In the genomic region with DNA sequence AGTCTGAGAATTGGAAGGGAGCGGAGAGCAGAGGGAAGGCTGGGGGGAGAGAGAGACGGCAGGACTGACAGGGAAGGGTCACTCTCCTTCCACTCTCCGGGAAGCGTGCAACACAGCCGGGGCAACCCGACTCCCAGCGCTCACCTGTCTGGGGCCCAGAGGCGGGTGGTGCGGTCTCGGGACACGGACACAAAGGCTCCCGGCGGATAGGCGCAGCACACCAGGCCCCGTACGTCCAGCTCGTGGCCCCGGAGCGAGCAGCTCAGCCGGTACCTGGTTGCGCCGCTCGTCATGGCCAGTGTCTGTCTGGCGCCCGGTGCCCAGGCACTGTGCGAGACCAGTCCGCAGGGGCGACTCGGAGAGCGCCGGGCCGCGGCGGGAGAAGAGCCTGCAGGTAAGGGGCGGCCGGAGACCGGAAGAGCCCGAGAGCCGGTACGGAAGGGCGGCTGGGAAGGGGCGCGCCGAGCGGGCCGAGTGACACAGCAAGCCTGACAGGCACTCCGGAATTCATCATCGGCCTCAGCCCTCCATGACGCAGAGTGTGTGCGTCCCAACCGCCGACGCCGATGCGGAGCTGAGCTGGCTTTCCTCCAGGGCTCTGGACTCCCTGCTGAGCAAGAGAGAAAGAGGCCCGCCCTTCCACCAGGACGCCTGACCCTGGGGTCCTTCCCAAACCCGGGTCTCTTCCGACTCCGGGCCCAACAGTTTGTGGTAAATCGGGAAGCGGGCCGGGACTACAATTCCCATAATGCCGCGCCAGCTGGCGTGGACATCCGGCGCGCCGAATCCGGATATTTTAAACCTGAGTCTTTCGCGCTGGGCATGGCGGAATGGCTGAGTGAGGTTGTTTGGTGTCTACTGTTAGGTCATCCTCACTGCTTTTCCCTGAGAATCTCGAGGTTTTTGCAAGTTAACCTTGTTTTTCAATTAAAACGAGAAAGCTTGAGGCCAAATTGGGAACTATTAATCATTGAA, we compare ENCODE assay signal across 1 cellular context.
TF ChIP-seq lines count a peak whose summit lies in the region.

A gene (minus strand): TSS at position 490 of the 975 bp plus-strand sequence. CDS start 197 bp downstream, at position 293.

TF ChIP-seq in K562, 482 proteins besides CTCF, POLR2A, EP300 and RAD21 (continued from another document and continues in another):
- TF ChIP-seq, protein P1, sequence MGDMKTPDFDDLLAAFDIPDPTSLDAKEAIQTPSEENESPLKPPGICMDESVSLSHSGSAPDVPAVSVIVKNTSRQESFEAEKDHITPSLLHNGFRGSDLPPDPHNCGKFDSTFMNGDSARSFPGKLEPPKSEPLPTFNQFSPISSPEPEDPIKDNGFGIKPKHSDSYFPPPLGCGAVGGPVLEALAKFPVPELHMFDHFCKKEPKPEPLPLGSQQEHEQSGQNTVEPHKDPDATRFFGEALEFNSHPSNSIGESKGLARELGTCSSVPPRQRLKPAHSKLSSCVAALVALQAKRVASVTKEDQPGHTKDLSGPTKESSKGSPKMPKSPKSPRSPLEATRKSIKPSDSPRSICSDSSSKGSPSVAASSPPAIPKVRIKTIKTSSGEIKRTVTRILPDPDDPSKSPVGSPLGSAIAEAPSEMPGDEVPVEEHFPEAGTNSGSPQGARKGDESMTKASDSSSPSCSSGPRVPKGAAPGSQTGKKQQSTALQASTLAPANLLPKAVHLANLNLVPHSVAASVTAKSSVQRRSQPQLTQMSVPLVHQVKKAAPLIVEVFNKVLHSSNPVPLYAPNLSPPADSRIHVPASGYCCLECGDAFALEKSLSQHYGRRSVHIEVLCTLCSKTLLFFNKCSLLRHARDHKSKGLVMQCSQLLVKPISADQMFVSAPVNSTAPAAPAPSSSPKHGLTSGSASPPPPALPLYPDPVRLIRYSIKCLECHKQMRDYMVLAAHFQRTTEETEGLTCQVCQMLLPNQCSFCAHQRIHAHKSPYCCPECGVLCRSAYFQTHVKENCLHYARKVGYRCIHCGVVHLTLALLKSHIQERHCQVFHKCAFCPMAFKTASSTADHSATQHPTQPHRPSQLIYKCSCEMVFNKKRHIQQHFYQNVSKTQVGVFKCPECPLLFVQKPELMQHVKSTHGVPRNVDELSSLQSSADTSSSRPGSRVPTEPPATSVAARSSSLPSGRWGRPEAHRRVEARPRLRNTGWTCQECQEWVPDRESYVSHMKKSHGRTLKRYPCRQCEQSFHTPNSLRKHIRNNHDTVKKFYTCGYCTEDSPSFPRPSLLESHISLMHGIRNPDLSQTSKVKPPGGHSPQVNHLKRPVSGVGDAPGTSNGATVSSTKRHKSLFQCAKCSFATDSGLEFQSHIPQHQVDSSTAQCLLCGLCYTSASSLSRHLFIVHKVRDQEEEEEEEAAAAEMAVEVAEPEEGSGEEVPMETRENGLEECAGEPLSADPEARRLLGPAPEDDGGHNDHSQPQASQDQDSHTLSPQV (IDR thresholded peaks at IDR 0.05), result no peak
- TF ChIP-seq ETV6 (IDR thresholded peaks at IDR 0.05; ENCODE audit: borderline replicate concordance in 1 of 2, low read depth in 2 of 2, low read length in 1 of 2) (no peak), ETV6 (CRISPR knock-in tag; IDR thresholded peaks at IDR 0.05; ENCODE audit: borderline replicate concordance) (no peak), ZNF143 (CRISPR knock-in tag; IDR thresholded peaks at IDR 0.05) (peak; percentile 84), SIX5 (IDR thresholded peaks at IDR 0.05; ENCODE audit: borderline replicate concordance in 1 of 2, insufficient read depth in 1 of 2, low read depth in 1 of 2, low read length in 2 of 2) (peak; percentile 38 to 45; a peak in 2 of 4 replicates), MCM2 (IDR thresholded peaks at IDR 0.05; ENCODE audit: low read depth) (no peak), ZNF263 (CRISPR knock-in tag; IDR thresholded peaks at IDR 0.05; ENCODE audit: borderline replicate concordance) (no peak), HNRNPK (IDR thresholded peaks at IDR 0.05; ENCODE audit: low read depth, low read length, poor library complexity, severe bottlenecking) (no peak), ZNF316 (IDR thresholded peaks at IDR 0.05) (0 out of 2 replicates have a peak, but pooled peaks have one; percentile 29), ZFP30 (CRISPR knock-in tag; IDR thresholded peaks at IDR 0.05; ENCODE audit: borderline replicate concordance) (no peak), CTBP1 (IDR thresholded peaks at IDR 0.05; ENCODE audit: borderline replicate concordance) (0 out of 2 replicates have a peak, but pooled peaks have one; percentile 25), ZC3H4 (CRISPR knock-in tag; IDR thresholded peaks at IDR 0.05; ENCODE audit: borderline replicate concordance) (no peak), KAT2B (IDR thresholded peaks at IDR 0.05; ENCODE audit: low read depth, low read length) (no peak), ZNF57 (CRISPR knock-in tag; IDR thresholded peaks at IDR 0.05) (no peak), GTF2E2 (tag; IDR thresholded peaks at IDR 0.05) (no peak), PML (IDR thresholded peaks at IDR 0.05; ENCODE audit: low read length) (no peak), JUND (IDR thresholded peaks at IDR 0.05; ENCODE audit: borderline replicate concordance, low read depth, low read length) (no peak), JUND (tag; IDR thresholded peaks at IDR 0.05; ENCODE audit: borderline replicate concordance, low read depth, low read length) (no peak), ZNF354B (CRISPR knock-in tag; IDR thresholded peaks at IDR 0.05) (no peak), ZNF668 (CRISPR knock-in tag; IDR thresholded peaks at IDR 0.05) (no peak), NFE2 (IDR thresholded peaks at IDR 0.05; ENCODE audit: low read depth) (peak; percentile 76), BRD4 (IDR thresholded peaks at IDR 0.05) (no peak), FOXK2 (conservative IDR thresholded peaks at IDR 0.05 in 1 of 2, IDR thresholded peaks at IDR 0.05 in 1 of 2; ENCODE audit: low read depth in 2 of 2) (0 out of 4 replicates have a peak, but pooled peaks of 1 of the 2 experiments have one; percentile 25), TCF3 (CRISPR knock-in tag; IDR thresholded peaks at IDR 0.05) (no peak), SMARCC2 (IDR thresholded peaks at IDR 0.05; ENCODE audit: low read depth) (no peak), MAZ (CRISPR knock-in tag; conservative IDR thresholded peaks at IDR 0.05 in 1 of 2, IDR thresholded peaks at IDR 0.05 in 1 of 2) (peak in 1 of 2 experiments; percentile 43; a peak in 1 of 4 replicates), ESRRB (CRISPR knock-in tag; IDR thresholded peaks at IDR 0.05; ENCODE audit: borderline replicate concordance) (no peak), XRCC5 (IDR thresholded peaks at IDR 0.05; ENCODE audit: low read depth, low read length) (no peak), ZNF766 (CRISPR knock-in tag; conservative IDR thresholded peaks at IDR 0.05) (no peak), PHB2 (IDR thresholded peaks at IDR 0.05; ENCODE audit: low read depth) (no peak), MBD2 (IDR thresholded peaks at IDR 0.05; ENCODE audit: borderline replicate concordance, low read depth) (peak; percentile 31; the same call in 1 of the 2 replicates), ZNF133 (CRISPR knock-in tag; IDR thresholded peaks at IDR 0.05) (no peak), POLR2H (tag; IDR thresholded peaks at IDR 0.05; ENCODE audit: low read depth) (no peak), NFXL1 (CRISPR knock-in tag; IDR thresholded peaks at IDR 0.05) (no peak), ZNF212 (CRISPR knock-in tag; IDR thresholded peaks at IDR 0.05) (no peak), RBM25 (IDR thresholded peaks at IDR 0.05; ENCODE audit: low read depth, low read length, severe bottlenecking) (no peak), TAL1 (IDR thresholded peaks at IDR 0.05) (no peak), ZEB2 (IDR thresholded peaks at IDR 0.05) (no peak), ZNF124 (CRISPR knock-in tag; IDR thresholded peaks at IDR 0.05) (no peak), RB1 (IDR thresholded peaks at IDR 0.05; ENCODE audit: low read depth) (no peak), C11orf30 (IDR thresholded peaks at IDR 0.05; ENCODE audit: low read depth) (peak; percentile 91), MAFF (IDR thresholded peaks at IDR 0.05; ENCODE audit: low read length) (no peak), KAT7 (CRISPR knock-in tag; IDR thresholded peaks at IDR 0.05; ENCODE audit: borderline replicate concordance) (no peak), RHOXF2B (CRISPR knock-in tag; conservative IDR thresholded peaks at IDR 0.05) (no peak), ARID2 (IDR thresholded peaks at IDR 0.05) (no peak), ZNF778 (CRISPR knock-in tag; IDR thresholded peaks at IDR 0.05) (no peak), MTA1 (IDR thresholded peaks at IDR 0.05; ENCODE audit: borderline replicate concordance) (peak; percentile 97), SREBF2 (CRISPR knock-in tag; IDR thresholded peaks at IDR 0.05) (no peak), DACH1 (IDR thresholded peaks at IDR 0.05; ENCODE audit: partially characterized antibody) (peak; percentile 39), ZNF436 (CRISPR knock-in tag; IDR thresholded peaks at IDR 0.05) (no peak), ZNF507 (tag; conservative IDR thresholded peaks at IDR 0.05) (no peak), ZNF695 (CRISPR knock-in tag; IDR thresholded peaks at IDR 0.05) (no peak), ZNF347 (CRISPR knock-in tag; IDR thresholded peaks at IDR 0.05; ENCODE audit: low read depth) (no peak), ZNF408 (CRISPR knock-in tag; IDR thresholded peaks at IDR 0.05; ENCODE audit: low read depth) (no peak)
- TF ChIP-seq, protein P2, sequence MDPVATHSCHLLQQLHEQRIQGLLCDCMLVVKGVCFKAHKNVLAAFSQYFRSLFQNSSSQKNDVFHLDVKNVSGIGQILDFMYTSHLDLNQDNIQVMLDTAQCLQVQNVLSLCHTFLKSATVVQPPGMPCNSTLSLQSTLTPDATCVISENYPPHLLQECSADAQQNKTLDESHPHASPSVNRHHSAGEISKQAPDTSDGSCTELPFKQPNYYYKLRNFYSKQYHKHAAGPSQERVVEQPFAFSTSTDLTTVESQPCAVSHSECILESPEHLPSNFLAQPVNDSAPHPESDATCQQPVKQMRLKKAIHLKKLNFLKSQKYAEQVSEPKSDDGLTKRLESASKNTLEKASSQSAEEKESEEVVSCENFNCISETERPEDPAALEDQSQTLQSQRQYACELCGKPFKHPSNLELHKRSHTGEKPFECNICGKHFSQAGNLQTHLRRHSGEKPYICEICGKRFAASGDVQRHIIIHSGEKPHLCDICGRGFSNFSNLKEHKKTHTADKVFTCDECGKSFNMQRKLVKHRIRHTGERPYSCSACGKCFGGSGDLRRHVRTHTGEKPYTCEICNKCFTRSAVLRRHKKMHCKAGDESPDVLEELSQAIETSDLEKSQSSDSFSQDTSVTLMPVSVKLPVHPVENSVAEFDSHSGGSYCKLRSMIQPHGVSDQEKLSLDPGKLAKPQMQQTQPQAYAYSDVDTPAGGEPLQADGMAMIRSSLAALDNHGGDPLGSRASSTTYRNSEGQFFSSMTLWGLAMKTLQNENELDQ (CRISPR knock-in tag; IDR thresholded peaks at IDR 0.05; ENCODE audit: borderline replicate concordance), result no peak
- TF ChIP-seq, protein P3, sequence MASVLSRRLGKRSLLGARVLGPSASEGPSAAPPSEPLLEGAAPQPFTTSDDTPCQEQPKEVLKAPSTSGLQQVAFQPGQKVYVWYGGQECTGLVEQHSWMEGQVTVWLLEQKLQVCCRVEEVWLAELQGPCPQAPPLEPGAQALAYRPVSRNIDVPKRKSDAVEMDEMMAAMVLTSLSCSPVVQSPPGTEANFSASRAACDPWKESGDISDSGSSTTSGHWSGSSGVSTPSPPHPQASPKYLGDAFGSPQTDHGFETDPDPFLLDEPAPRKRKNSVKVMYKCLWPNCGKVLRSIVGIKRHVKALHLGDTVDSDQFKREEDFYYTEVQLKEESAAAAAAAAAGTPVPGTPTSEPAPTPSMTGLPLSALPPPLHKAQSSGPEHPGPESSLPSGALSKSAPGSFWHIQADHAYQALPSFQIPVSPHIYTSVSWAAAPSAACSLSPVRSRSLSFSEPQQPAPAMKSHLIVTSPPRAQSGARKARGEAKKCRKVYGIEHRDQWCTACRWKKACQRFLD (CRISPR knock-in tag; IDR thresholded peaks at IDR 0.05), result no peak; the same call in 1 of the 2 replicates
- TF ChIP-seq, protein P4, sequence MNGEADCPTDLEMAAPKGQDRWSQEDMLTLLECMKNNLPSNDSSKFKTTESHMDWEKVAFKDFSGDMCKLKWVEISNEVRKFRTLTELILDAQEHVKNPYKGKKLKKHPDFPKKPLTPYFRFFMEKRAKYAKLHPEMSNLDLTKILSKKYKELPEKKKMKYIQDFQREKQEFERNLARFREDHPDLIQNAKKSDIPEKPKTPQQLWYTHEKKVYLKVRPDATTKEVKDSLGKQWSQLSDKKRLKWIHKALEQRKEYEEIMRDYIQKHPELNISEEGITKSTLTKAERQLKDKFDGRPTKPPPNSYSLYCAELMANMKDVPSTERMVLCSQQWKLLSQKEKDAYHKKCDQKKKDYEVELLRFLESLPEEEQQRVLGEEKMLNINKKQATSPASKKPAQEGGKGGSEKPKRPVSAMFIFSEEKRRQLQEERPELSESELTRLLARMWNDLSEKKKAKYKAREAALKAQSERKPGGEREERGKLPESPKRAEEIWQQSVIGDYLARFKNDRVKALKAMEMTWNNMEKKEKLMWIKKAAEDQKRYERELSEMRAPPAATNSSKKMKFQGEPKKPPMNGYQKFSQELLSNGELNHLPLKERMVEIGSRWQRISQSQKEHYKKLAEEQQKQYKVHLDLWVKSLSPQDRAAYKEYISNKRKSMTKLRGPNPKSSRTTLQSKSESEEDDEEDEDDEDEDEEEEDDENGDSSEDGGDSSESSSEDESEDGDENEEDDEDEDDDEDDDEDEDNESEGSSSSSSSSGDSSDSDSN (IDR thresholded peaks at IDR 0.05; ENCODE audit: borderline replicate concordance in 1 of 2, low read depth in 2 of 2, low read length in 2 of 2), result 0 out of 4 replicates have a peak, but pooled peaks of 1 of the 2 experiments have one; percentile 29
- TF ChIP-seq, protein P5, sequence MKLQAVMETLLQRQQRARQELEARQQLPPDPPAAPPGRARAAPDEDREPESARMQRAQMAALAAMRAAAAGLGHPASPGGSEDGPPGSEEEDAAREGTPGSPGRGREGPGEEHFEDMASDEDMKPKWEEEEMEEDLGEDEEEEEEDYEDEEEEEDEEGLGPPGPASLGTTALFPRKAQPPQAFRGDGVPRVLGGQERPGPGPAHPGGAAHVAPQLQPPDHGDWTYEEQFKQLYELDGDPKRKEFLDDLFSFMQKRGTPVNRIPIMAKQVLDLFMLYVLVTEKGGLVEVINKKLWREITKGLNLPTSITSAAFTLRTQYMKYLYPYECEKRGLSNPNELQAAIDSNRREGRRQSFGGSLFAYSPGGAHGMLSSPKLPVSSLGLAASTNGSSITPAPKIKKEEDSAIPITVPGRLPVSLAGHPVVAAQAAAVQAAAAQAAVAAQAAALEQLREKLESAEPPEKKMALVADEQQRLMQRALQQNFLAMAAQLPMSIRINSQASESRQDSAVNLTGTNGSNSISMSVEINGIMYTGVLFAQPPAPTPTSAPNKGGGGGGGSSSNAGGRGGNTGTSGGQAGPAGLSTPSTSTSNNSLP (IDR thresholded peaks at IDR 0.05; ENCODE audit: borderline replicate concordance, low read depth, low read length), result no peak
- TF ChIP-seq, protein P6, sequence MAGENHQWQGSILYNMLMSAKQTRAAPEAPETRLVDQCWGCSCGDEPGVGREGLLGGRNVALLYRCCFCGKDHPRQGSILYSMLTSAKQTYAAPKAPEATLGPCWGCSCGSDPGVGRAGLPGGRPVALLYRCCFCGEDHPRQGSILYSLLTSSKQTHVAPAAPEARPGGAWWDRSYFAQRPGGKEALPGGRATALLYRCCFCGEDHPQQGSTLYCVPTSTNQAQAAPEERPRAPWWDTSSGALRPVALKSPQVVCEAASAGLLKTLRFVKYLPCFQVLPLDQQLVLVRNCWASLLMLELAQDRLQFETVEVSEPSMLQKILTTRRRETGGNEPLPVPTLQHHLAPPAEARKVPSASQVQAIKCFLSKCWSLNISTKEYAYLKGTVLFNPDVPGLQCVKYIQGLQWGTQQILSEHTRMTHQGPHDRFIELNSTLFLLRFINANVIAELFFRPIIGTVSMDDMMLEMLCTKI (IDR thresholded peaks at IDR 0.05; ENCODE audit: partially characterized antibody), result no peak
